ENCODE assay signal across 26 cellular contexts in the genomic region with DNA sequence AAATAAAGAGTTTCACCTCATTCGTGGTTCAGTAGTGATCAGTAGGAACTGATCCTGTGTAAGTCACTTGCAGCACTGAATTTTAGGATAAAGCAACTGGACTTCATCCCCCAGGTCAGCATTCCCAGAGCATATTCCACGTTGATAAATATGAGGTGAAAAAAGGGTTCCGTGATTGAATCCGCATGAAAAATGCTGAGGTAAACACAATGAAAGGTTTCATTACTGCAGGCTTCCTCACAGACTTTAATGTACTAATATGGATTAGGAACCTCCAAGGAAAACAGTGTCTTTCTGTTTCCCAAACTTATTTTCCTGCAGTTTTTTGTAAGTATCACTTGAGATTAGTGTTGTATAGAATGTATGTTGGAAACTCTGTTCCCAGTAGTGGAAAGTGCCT.
DNase-seq lines count a peak whose midpoint lies in the region; ATAC-seq, FAIRE-seq and TF ChIP-seq lines count a peak whose summit lies in the region.
"Had no signal": no experiment of that assay in that cellular context is flagged by ENCODE, and none has a peak within 500 bp of the region (broad histone marks: within the 10 kb centered on the region; RNA-seq: fewer than 3 reads in every experiment).

No MANE protein-coding gene starts in this region.

- H3K9me3 ChIP-seq in HepG2 (ENCODE audit: low read length): no peaks in the 10 kb centered on the region
- H3K9me3 ChIP-seq in right lobe of liver: no peaks in the 10 kb centered on the region
- H3K9me3 ChIP-seq: SJCRH30 had no signal

- POLR2A ChIA-PET in HepG2 (lab: Yijun Ruan, JAX): no interaction called here
- POLR2A ChIA-PET in T-cell (lab: Charles Lee): no interaction called here

- H3K4me1 Mint-ChIP-seq in T-cell: peaks cover 17 to 31% (median 26%) of the 10 kb centered on the region in 3 donors
- H3K4me1 Mint-ChIP-seq in endothelial cell (ENCODE audit: unreplicated experiment): peaks cover 20% of the 10 kb centered on the region
- H3K4me1 Mint-ChIP-seq in stimulated activated naive B cell treated with anti-CD40 and anti-IgM and Interleukin-4, amounts not matched to agents 10 μg/mL and 1 μg/mL and 100 μg/mL, for 72 hours: peaks cover 10 to 13% of the 10 kb centered on the region in 2 donors

- H3K27ac Mint-ChIP-seq in T-cell (peak overlapping the region; percentile 6 to 57), endothelial cell (ENCODE audit: unreplicated experiment) (no peak overlapping the region)
- H3K27ac Mint-ChIP-seq in stimulated activated naive B cell treated with anti-CD40 and anti-IgM and Interleukin-4, amounts not matched to agents 10 μg/mL and 1 μg/mL and 100 μg/mL, for 72 hours: peak overlapping the region; percentile 68

- 90% methylated on average over 4 of the region's 4 CpGs for WGBS in HepG2 (ENCODE audit: low lambda C conversion rate)
- WGBS in right lobe of liver (ENCODE audit: insufficient coverage, low coverage, low lambda C conversion rate, missing lambda C conversion rate): 26% methylated on average over 3 of the region's 4 CpGs

- no peak for TF ChIP-seq RAD21 in HepG2 (CRISPR knock-in tag; IDR thresholded peaks at IDR 0.05)

- H3K36me3 ChIP-seq in HepG2 (replicated peaks in 1 of 2; ENCODE audit: control insufficient read depth in 1 of 2, insufficient read depth in 2 of 2, low read length in 2 of 2) (no peaks in the 10 kb centered on the region), right lobe of liver (no peaks in the 10 kb centered on the region)
- H3K36me3 ChIP-seq: SJCRH30 had no signal

- no peak overlapping the region for H3K9ac ChIP-seq in HepG2 (ENCODE audit: insufficient read depth, low read depth, low read length)
- H3K9ac ChIP-seq: KMS-11 had no signal

- no peaks in the 10 kb centered on the region for H3K79me2 ChIP-seq in HepG2 (ENCODE audit: insufficient read depth, low read length)

- H3K4me3 Mint-ChIP-seq in T-cell: no peak overlapping the region
- H3K4me3 Mint-ChIP-seq in endothelial cell (ENCODE audit: unreplicated experiment): peak overlapping the region; percentile 64
- no peak overlapping the region for H3K4me3 Mint-ChIP-seq in stimulated activated naive B cell treated with anti-CD40 and anti-IgM and Interleukin-4, amounts not matched to agents 10 μg/mL and 1 μg/mL and 100 μg/mL, for 72 hours

- H3K27me3 Mint-ChIP-seq in T-cell (no peaks in the 10 kb centered on the region), endothelial cell (ENCODE audit: unreplicated experiment) (peaks cover 4% of the 10 kb centered on the region)
- no peaks in the 10 kb centered on the region for H3K27me3 Mint-ChIP-seq in stimulated activated naive B cell treated with anti-CD40 and anti-IgM and Interleukin-4, amounts not matched to agents 10 μg/mL and 1 μg/mL and 100 μg/mL, for 72 hours
- H3K27me3 Mint-ChIP-seq: CD4-positive, alpha-beta memory T cell had no signal

- H4K20me1 ChIP-seq in HepG2 (ENCODE audit: insufficient read depth, low read length): no peaks in the 10 kb centered on the region

- TF ChIP-seq EP300 in HepG2 (IDR thresholded peaks at IDR 0.05; ENCODE audit: low read depth in 2 of 2, low read length in 2 of 2) (no peak), HepG2 (CRISPR knock-in tag; IDR thresholded peaks at IDR 0.05; ENCODE audit: borderline replicate concordance) (no peak)

- no peak for DNase-seq in HepG2 (ENCODE audit: low spot score)
- DNase-seq in right lobe of liver: no peak
- no peak for DNase-seq in T-cell
- DNase-seq in endothelial cell (ENCODE audit: low spot score): no peak
- no peak for DNase-seq in stimulated activated naive B cell treated with anti-CD40 and anti-IgM and Interleukin-4, amounts not matched to agents 10 μg/mL and 1 μg/mL and 100 μg/mL, for 72 hours
- no peak for DNase-seq in activated CD8-positive, alpha-beta memory T cell treated with anti-CD3 and anti-CD28 coated beads, Interleukin-2, amount 50 U/mL, for 4 hours
- no peak for DNase-seq in DMS79 (lab: John Stamatoyannopoulos, UW)
- DNase-seq: C1 segment of cervical spinal cord; CD4-positive, alpha-beta memory T cell; COR-L47; EL; GDM1; HCEC 1CT; MM.1S; NCI-H1417; NCI-H1694; NCI-H2029 treated with DMSO at 0.1 percent for 48 hours; NCI-H2227 treated with DMSO at 0.1 percent for 48 hours; NCI-H526 treated with DMSO at 0.1 percent for 48 hours; PC-9; SJCRH30 had no signal

- intact Hi-C loops in HepG2 (cut with micrococcal nuclease; ENCODE audit: unreplicated experiment) (no loop called here), right lobe of liver (cut with DNase I) (no loop called here)

- CTCF ChIA-PET in HepG2 (lab: Yijun Ruan, JAX; ENCODE audit: low intra/inter-chr PET ratio, low total read pairs) (no interaction called here), T-cell (lab: Charles Lee) (no interaction called here)

- no TSS peak for BruUV-seq in HepG2 (replicated peaks; lab: Mats Ljungman, UMichigan)

- no peak overlapping the region for H3K4me3 ChIP-seq in HepG2 (replicated peaks in 1 of 3; ENCODE audit: insufficient read depth in 1 of 3, low read depth in 2 of 3, low read length in 3 of 3)
- no peak overlapping the region for H3K4me3 ChIP-seq in right lobe of liver
- H3K4me3 ChIP-seq: GM12878, PC-9, SJCRH30 had no signal

- TF ChIP-seq POLR2A in HepG2 (IDR thresholded peaks at IDR 0.05; ENCODE audit: insufficient read depth in 1 of 2, low read depth in 2 of 2, low read length in 2 of 2) (no peak), right lobe of liver (IDR thresholded peaks at IDR 0.05) (no peak)

- no peak for ATAC-seq in HepG2
- ATAC-seq in right lobe of liver: no peak
- ATAC-seq in T-cell (replicated peaks in 1 of 4): no peak
- no peak for ATAC-seq in stimulated activated naive B cell treated with anti-CD40 and anti-IgM and Interleukin-4, amounts not matched to agents 10 μg/mL and 1 μg/mL and 100 μg/mL, for 72 hours (replicated peaks)
- ATAC-seq: GM12878, Right ventricle myocardium inferior had no signal

- in situ Hi-C loops in HepG2 (cut with HindIII; ENCODE audit: extremely low pct_ligation_motif_present, low pct_unique_long_range_greater_than_20kb): no loop called here

- H3K4me2 ChIP-seq in HepG2 (ENCODE audit: low read depth, low read length): no peak overlapping the region
- H3K4me2 ChIP-seq: KMS-11, PC-9 had no signal

- H3K4me1 ChIP-seq in HepG2 (ENCODE audit: insufficient read depth, low read length): no peaks in the 10 kb centered on the region
- peaks cover 0 to 14% (median 5%) of the 10 kb centered on the region in 4 donors for H3K4me1 ChIP-seq in right lobe of liver

- H3K27me3 ChIP-seq in HepG2 (ENCODE audit: control insufficient read depth in 1 of 2, insufficient read depth in 2 of 2, low read length in 2 of 2): no peaks in the 10 kb centered on the region
- no peaks in the 10 kb centered on the region for H3K27me3 ChIP-seq in right lobe of liver
- H3K27me3 ChIP-seq: SJCRH30 had no signal

- no peak for FAIRE-seq in HepG2 (lab: Jason Lieb, UNC)
- FAIRE-seq: GM12878, H1, HTR-8/SVneo had no signal

- H3K36me3 Mint-ChIP-seq in T-cell (peaks cover 84% of the 10 kb centered on the region), endothelial cell (ENCODE audit: low read depth, unreplicated experiment) (peaks cover 61% of the 10 kb centered on the region)
- H3K36me3 Mint-ChIP-seq in stimulated activated naive B cell treated with anti-CD40 and anti-IgM and Interleukin-4, amounts not matched to agents 10 μg/mL and 1 μg/mL and 100 μg/mL, for 72 hours: peaks cover 73 to 85% of the 10 kb centered on the region in 2 donors

- H2AFZ ChIP-seq in HepG2 (ENCODE audit: low read length): no peak overlapping the region
- H2AFZ ChIP-seq: PC-9 had no signal

- TF ChIP-seq CTCF in HepG2 (CRISPR knock-in tag; IDR thresholded peaks at IDR 0.05) (no peak), right lobe of liver (IDR thresholded peaks at IDR 0.05) (no peak), endothelial cell (IDR thresholded peaks at IDR 0.05; ENCODE audit: unreplicated experiment) (no peak)

- H3K9me3 Mint-ChIP-seq in T-cell (peaks cover 0 to 3% (median 0%) of the 10 kb centered on the region in 3 donors), endothelial cell (ENCODE audit: unreplicated experiment) (no peaks in the 10 kb centered on the region)
- H3K9me3 Mint-ChIP-seq in stimulated activated naive B cell treated with anti-CD40 and anti-IgM and Interleukin-4, amounts not matched to agents 10 μg/mL and 1 μg/mL and 100 μg/mL, for 72 hours: no peaks in the 10 kb centered on the region

- H3K27ac ChIP-seq in HepG2 (ENCODE audit: extremely low read length, insufficient read depth, low read length) (no peak overlapping the region), right lobe of liver (no peak overlapping the region)
- H3K27ac ChIP-seq: KMS-11, PC-9, SJCRH30 had no signal

TF ChIP-seq in HepG2, 621 proteins besides CTCF, POLR2A, EP300 and RAD21:
- TF ChIP-seq MAFK (conservative IDR thresholded peaks at IDR 0.05 in 1 of 2, IDR thresholded peaks at IDR 0.05 in 1 of 2; ENCODE audit: low read length in 2 of 2) (peak; percentile 74 to 87), RELA (CRISPR knock-in tag; IDR thresholded peaks at IDR 0.05) (no peak), MAFF (IDR thresholded peaks at IDR 0.05; ENCODE audit: low read depth, low read length) (peak; percentile 77)
